In genomic region chr15:68565701-68566100, GRCh38 we compare ENCODE assay signal across 24 cellular contexts. TPM values are rescaled to one million over a fixed set of nuclear protein-coding genes. Genes with fewer than 3 reads are reported as not detected.
"Had no signal": no experiment of that assay in that cellular context is flagged by ENCODE, and none has a peak within 500 bp of the region (broad histone marks: within the 10 kb centered on the region; RNA-seq: fewer than 3 reads in every experiment).

No MANE protein-coding gene starts in this region.

- H3K36me3 ChIP-seq: esophagus muscularis mucosa, stomach, suprapubic skin, tibial nerve had no signal

- H3K27ac Mint-ChIP-seq: activated CD4-positive, alpha-beta memory T cell treated with anti-CD3 and anti-CD28 coated beads, Interleukin-2, amount 10 ng/mL, durations not matched to agents 7 days and 5 days; activated CD4-positive, alpha-beta T cell treated with anti-CD3 and anti-CD28 coated beads, Interleukin-2, amount 10 ng/mL, durations not matched to agents 24 days and 14 days; activated naive CD8-positive, alpha-beta T cell treated with anti-CD3 and anti-CD28 coated beads, Interleukin-2, amount 50 U/mL, for 24 hours; activated T-helper 1 cell treated with anti-CD3 and anti-CD28 coated beads, Interleukin-12 subunit alpha, Interleukin-12 subunit beta, Interleukin-2, Interleukin-4 antibody, amounts not matched to agents 30 ng/mL and 10 ng/mL and 1 ng/mL, durations not matched to agents 14 hours and 24 hours and 36 hours; memory B cell; progenitor cell of endocrine pancreas; T-cell; T-helper 2 cell treated with Interferon-gamma antibody and Interleukin-4, amounts not matched to agents 5 μg/mL and 100 μg/mL, for 36 hours had no signal

- H3K4me1 Mint-ChIP-seq: activated CD4-positive, alpha-beta T cell treated with anti-CD3 and anti-CD28 coated beads, Interleukin-2, amount 10 ng/mL, durations not matched to agents 24 days and 14 days; activated naive CD8-positive, alpha-beta T cell treated with anti-CD3 and anti-CD28 coated beads, Interleukin-2, amount 50 U/mL, for 24 hours had no signal

- ATAC-seq: activated CD4-positive, CD25-positive, alpha-beta regulatory T cell treated with anti-CD3 and anti-CD28 coated beads, Interleukin-2, amount 50 U/mL, for 24 hours; activated naive CD8-positive, alpha-beta T cell treated with anti-CD3 and anti-CD28 coated beads, Interleukin-2, amount 50 U/mL, for 24 hours; left cardiac atrium; mucosa of descending colon; SK-N-SH treated with all-trans-retinoic acid at 6 μM for 48 hours; T-cell had no signal

- H3K36me3 Mint-ChIP-seq: memory B cell, T-cell had no signal

- H3K4me3 Mint-ChIP-seq: activated CD4-positive, alpha-beta memory T cell treated with anti-CD3 and anti-CD28 coated beads, Interleukin-2, amount 10 ng/mL, durations not matched to agents 7 days and 5 days; activated CD4-positive, alpha-beta T cell treated with anti-CD3 and anti-CD28 coated beads, Interleukin-2, amount 10 ng/mL, durations not matched to agents 24 days and 14 days; activated naive CD8-positive, alpha-beta T cell treated with anti-CD3 and anti-CD28 coated beads, Interleukin-2, amount 50 U/mL, for 24 hours; activated T-helper 1 cell treated with anti-CD3 and anti-CD28 coated beads, Interleukin-12 subunit alpha, Interleukin-12 subunit beta, Interleukin-2, Interleukin-4 antibody, amounts not matched to agents 30 ng/mL and 10 ng/mL and 1 ng/mL, durations not matched to agents 14 hours and 24 hours and 36 hours; memory B cell; T-cell; T-helper 2 cell treated with Interferon-gamma antibody and Interleukin-4, amounts not matched to agents 5 μg/mL and 100 μg/mL, for 36 hours had no signal

- H3K4me3 ChIP-seq: esophagus muscularis mucosa, mucosa of descending colon, stomach, suprapubic skin, tibial nerve had no signal

- H3K4me1 ChIP-seq: esophagus muscularis mucosa, stomach, suprapubic skin, tibial nerve had no signal

- H3K9me3 Mint-ChIP-seq: activated CD4-positive, alpha-beta memory T cell treated with anti-CD3 and anti-CD28 coated beads, Interleukin-2, amount 10 ng/mL, durations not matched to agents 7 days and 5 days; activated CD4-positive, alpha-beta T cell treated with anti-CD3 and anti-CD28 coated beads, Interleukin-2, amount 10 ng/mL, durations not matched to agents 24 days and 14 days; activated naive CD8-positive, alpha-beta T cell treated with anti-CD3 and anti-CD28 coated beads, Interleukin-2, amount 50 U/mL, for 24 hours; activated T-helper 1 cell treated with anti-CD3 and anti-CD28 coated beads, Interleukin-12 subunit alpha, Interleukin-12 subunit beta, Interleukin-2, Interleukin-4 antibody, amounts not matched to agents 30 ng/mL and 10 ng/mL and 1 ng/mL, durations not matched to agents 14 hours and 24 hours and 36 hours; memory B cell; T-cell; T-helper 2 cell treated with Interferon-gamma antibody and Interleukin-4, amounts not matched to agents 5 μg/mL and 100 μg/mL, for 36 hours had no signal

- DNase-seq: activated CD4-positive, alpha-beta memory T cell treated with anti-CD3 and anti-CD28 coated beads, Interleukin-2, amount 10 ng/mL, durations not matched to agents 7 days and 5 days; activated CD4-positive, alpha-beta T cell treated with anti-CD3 and anti-CD28 coated beads, Interleukin-2, amount 10 ng/mL, durations not matched to agents 24 days and 14 days; activated gamma-delta T cell; activated naive CD4-positive, alpha-beta T cell treated with anti-CD3 and anti-CD28 coated beads, Interleukin-2, amount 50 U/mL, for 16 hours; activated naive CD8-positive, alpha-beta T cell treated with anti-CD3 and anti-CD28 coated beads, Interleukin-2, amount 50 U/mL, for 24 hours; caudate nucleus; effector memory CD4-positive, alpha-beta T cell; hypothalamus; left cardiac atrium; mucosa of descending colon; retina; stimulated activated CD4-positive, alpha-beta T cell treated with anti-CD3 and anti-CD28 coated beads, Interleukin-4, amount 100 ng/mL, for 4 hours; stomach; T-cell had no signal

- H3K9me3 ChIP-seq: esophagus muscularis mucosa, mucosa of descending colon, stomach, suprapubic skin, tibial nerve had no signal

- H3K27ac ChIP-seq: esophagus muscularis mucosa, stomach, suprapubic skin, tibial nerve, VCaP had no signal

RNA-seq across cellular contexts. Expression of gene CORO2B, which starts 13.1 kb away (rescaled TPM):
- total RNA-seq: activated CD4-positive, alpha-beta memory T cell treated with anti-CD3 and anti-CD28 coated beads, Interleukin-2, amount 10 ng/mL, durations not matched to agents 7 days and 5 days; activated T-helper 1 cell treated with anti-CD3 and anti-CD28 coated beads, Interleukin-12 subunit alpha, Interleukin-12 subunit beta, Interleukin-2, Interleukin-4 antibody, amounts not matched to agents 30 ng/mL and 10 ng/mL and 1 ng/mL, durations not matched to agents 14 hours and 24 hours and 36 hours had no signal
